22 cellular contexts compared by ENCODE assay signal in genomic region chr7:46567858-46568257, GRCh38.
"Had no signal": no experiment of that assay in that cellular context is flagged by ENCODE, and none has a peak within 500 bp of the region (broad histone marks: within the 10 kb centered on the region; RNA-seq: fewer than 3 reads in every experiment).

No MANE protein-coding gene starts in this region.

- H3K9me3 ChIP-seq: adrenal gland, body of pancreas, colonic mucosa, suprapubic skin had no signal

- H3K4me3 Mint-ChIP-seq: activated CD4-positive, alpha-beta memory T cell treated with anti-CD3 and anti-CD28 coated beads, Interleukin-2, amount 10 ng/mL, durations not matched to agents 7 days and 5 days; activated naive CD8-positive, alpha-beta T cell treated with anti-CD3 and anti-CD28 coated beads for 36 hours; natural killer cell treated with Interleukin-12 subunit alpha and Interleukin-12 subunit beta and Interleukin-15 and Interleukin-18, amount 100 ng/mL, for 72 hours; T-helper 2 cell treated with Interferon-gamma antibody and Interleukin-4, amounts not matched to agents 5 μg/mL and 100 μg/mL, for 36 hours had no signal

- H3K36me3 Mint-ChIP-seq: activated naive CD8-positive, alpha-beta T cell treated with anti-CD3 and anti-CD28 coated beads for 36 hours; natural killer cell treated with Interleukin-12 subunit alpha and Interleukin-12 subunit beta and Interleukin-15 and Interleukin-18, amount 100 ng/mL, for 72 hours had no signal

- H3K4me3 ChIP-seq: adrenal gland, body of pancreas, colonic mucosa, heart right ventricle, suprapubic skin, tibial artery had no signal

- H3K27me3 Mint-ChIP-seq: activated CD4-positive, alpha-beta memory T cell treated with anti-CD3 and anti-CD28 coated beads, Interleukin-2, amount 10 ng/mL, durations not matched to agents 7 days and 5 days; activated naive CD8-positive, alpha-beta T cell treated with anti-CD3 and anti-CD28 coated beads for 36 hours; natural killer cell treated with Interleukin-12 subunit alpha and Interleukin-12 subunit beta and Interleukin-15 and Interleukin-18, amount 100 ng/mL, for 72 hours had no signal

- H3K27ac ChIP-seq: adrenal gland, body of pancreas, colonic mucosa, suprapubic skin, tibial artery had no signal

- H3K4me1 ChIP-seq: adrenal gland, body of pancreas, colonic mucosa, tibial artery had no signal

- H3K27ac Mint-ChIP-seq: activated CD4-positive, alpha-beta memory T cell treated with anti-CD3 and anti-CD28 coated beads, Interleukin-2, amount 10 ng/mL, durations not matched to agents 7 days and 5 days; activated naive CD8-positive, alpha-beta T cell treated with anti-CD3 and anti-CD28 coated beads for 36 hours; natural killer cell treated with Interleukin-12 subunit alpha and Interleukin-12 subunit beta and Interleukin-15 and Interleukin-18, amount 100 ng/mL, for 72 hours; T-helper 2 cell treated with Interferon-gamma antibody and Interleukin-4, amounts not matched to agents 5 μg/mL and 100 μg/mL, for 36 hours had no signal

- DNase-seq: activated CD4-positive, alpha-beta memory T cell treated with anti-CD3 and anti-CD28 coated beads, Interleukin-2, amount 10 ng/mL, durations not matched to agents 7 days and 5 days; activated CD4-positive, alpha-beta T cell treated with anti-CD3 and anti-CD28 coated beads for 48 hours; activated naive CD4-positive, alpha-beta T cell; activated naive CD8-positive, alpha-beta T cell treated with anti-CD3 and anti-CD28 coated beads for 36 hours; activated T-cell treated with anti-CD3 and anti-CD28 coated beads, Interleukin-2, amount 50 U/mL, for 48 hours; aorta; body of pancreas; cerebellar nuclear complex; effector memory CD4-positive, alpha-beta T cell; heart right ventricle; posterior cingulate gyrus; stimulated activated CD4-positive, alpha-beta T cell treated with anti-CD3 and anti-CD28 coated beads, Interleukin-15, amount 100 ng/mL, for 24 hours; stimulated activated CD4-positive, alpha-beta T cell treated with anti-CD3 and anti-CD28 coated beads, Interleukin-2, amount 100 ng/mL, for 24 hours; stimulated activated naive CD4-positive, alpha-beta T cell; T-helper 1 cell; tibial artery had no signal

- ATAC-seq: activated CD4-positive, CD25-positive, alpha-beta regulatory T cell treated with anti-CD3 and anti-CD28 coated beads, Interleukin-2, amount 50 U/mL, for 24 hours; body of pancreas had no signal

- H3K9me3 Mint-ChIP-seq: activated CD4-positive, alpha-beta memory T cell treated with anti-CD3 and anti-CD28 coated beads, Interleukin-2, amount 10 ng/mL, durations not matched to agents 7 days and 5 days had no signal

- H3K36me3 ChIP-seq: adrenal gland, colonic mucosa, heart right ventricle, suprapubic skin, tibial artery had no signal

- H3K27me3 ChIP-seq: adrenal gland, body of pancreas, colonic mucosa, heart right ventricle, suprapubic skin, tibial artery had no signal

- H3K4me1 Mint-ChIP-seq: activated CD4-positive, alpha-beta memory T cell treated with anti-CD3 and anti-CD28 coated beads, Interleukin-2, amount 10 ng/mL, durations not matched to agents 7 days and 5 days; activated naive CD8-positive, alpha-beta T cell treated with anti-CD3 and anti-CD28 coated beads for 36 hours had no signal
